11 cellular contexts compared by ENCODE assay signal in the genomic region with DNA sequence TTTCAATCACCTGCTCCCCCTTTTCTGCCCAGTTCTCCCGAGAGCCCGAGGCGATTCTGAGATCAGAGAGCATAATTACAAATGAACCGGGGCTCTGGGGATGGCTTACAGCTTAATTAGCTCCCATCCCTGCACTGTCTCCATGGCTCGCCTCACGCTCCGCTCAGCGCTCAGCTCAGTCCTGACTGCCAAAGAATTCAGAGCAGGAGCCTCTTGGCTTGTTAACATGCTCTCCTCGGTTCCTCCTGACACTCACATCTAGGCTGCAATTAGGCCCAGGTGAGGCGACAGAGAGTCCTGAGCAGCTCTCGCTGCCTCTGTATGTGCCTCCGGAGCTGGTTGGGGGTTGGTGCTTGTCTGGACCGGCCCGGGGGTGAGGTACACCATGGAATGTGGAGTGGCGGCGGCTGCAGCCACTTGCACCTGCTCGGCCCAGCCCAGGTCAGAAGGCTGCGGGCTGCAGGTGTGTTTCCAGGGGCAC.
DNase-seq lines count a peak whose midpoint lies in the region; ATAC-seq, FAIRE-seq and TF ChIP-seq lines count a peak whose summit lies in the region.
"Had no signal": no experiment of that assay in that cellular context is flagged by ENCODE, and none has a peak within 500 bp of the region (broad histone marks: within the 10 kb centered on the region; RNA-seq: fewer than 3 reads in every experiment).

No MANE protein-coding gene starts in this region.

- POLR2A ChIA-PET in activated CD4-positive, alpha-beta T cell treated with anti-CD3 and anti-CD28 coated beads for 36 hours (lab: Charles Lee) = no interaction called here

- DNase-seq in NCI-H187 (lab: John Stamatoyannopoulos, UW) (peak; percentile 37 to 62), SJCRH30 (no peak), keratinocyte (ENCODE audit: low read depth, low spot score) (no peak), small intestine (peak; percentile 43), Right ventricle myocardium inferior (ENCODE audit: missing footprints) (no peak), chondrocyte (ENCODE audit: low spot score) (no peak)
- DNase-seq in activated CD4-positive, alpha-beta T cell treated with anti-CD3 and anti-CD28 coated beads for 36 hours = no peak
- DNase-seq in activated naive CD8-positive, alpha-beta T cell treated with anti-CD3 and anti-CD28 coated beads, Interleukin-2, amount 50 U/mL, for 24 hours = no peak
- DNase-seq: CD4-positive, alpha-beta T cell; GF-D8 had no signal

- H3K4me3 ChIP-seq in SJCRH30 (peak overlapping the region; percentile 43), keratinocyte (ENCODE audit: control insufficient read depth in 2 of 3, extremely low read depth in 1 of 3, insufficient read depth in 2 of 3, low read depth in 1 of 3, low read length in 3 of 3) (no peak overlapping the region), small intestine (ENCODE audit: low read depth in 1 of 2, low read length in 2 of 2) (no peak overlapping the region)

- H3K27ac ChIP-seq in SJCRH30 (peak overlapping the region; percentile 68), keratinocyte (ENCODE audit: control insufficient read depth, insufficient read depth, low read length) (no peak overlapping the region), small intestine (ENCODE audit: low read depth in 1 of 2, low read length in 1 of 2) (no peak overlapping the region)

- H3K36me3 Mint-ChIP-seq in activated CD4-positive, alpha-beta T cell treated with anti-CD3 and anti-CD28 coated beads for 36 hours (ENCODE audit: low read depth) = no peaks in the 10 kb centered on the region
- H3K36me3 Mint-ChIP-seq in chondrocyte (ENCODE audit: low read depth) = no peaks in the 10 kb centered on the region
- H3K36me3 Mint-ChIP-seq in activated naive CD8-positive, alpha-beta T cell treated with anti-CD3 and anti-CD28 coated beads, Interleukin-2, amount 50 U/mL, for 24 hours (ENCODE audit: low read depth) = no peaks in the 10 kb centered on the region

- H3K4me2 ChIP-seq in keratinocyte (ENCODE audit: control insufficient read depth, extremely low read depth, insufficient read depth, low read depth, low read length) = peak overlapping the region; percentile 59

- TF ChIP-seq CTCF in keratinocyte (optimal IDR thresholded peaks at IDR 0.05 in 1 of 3, IDR thresholded peaks at IDR 0.05 in 1 of 3, conservative IDR thresholded peaks at IDR 0.05 in 1 of 3; ENCODE audit: extremely low read depth in 1 of 3, insufficient read depth in 2 of 3, low read length in 3 of 3) (peak in 2 of 3 experiments; percentile 25 to 28), chondrocyte (IDR thresholded peaks at IDR 0.05) (no peak)

- dilution Hi-C loops in keratinocyte (cut with MboI; ENCODE audit: extremely low pct_ligation_motif_present, low sequenced_read_pairs) = no loop called here

- WGBS in small intestine, 3 donors = 6 to 42% (median 27%) methylated on average over 18 of the region's 18 CpGs

- H3K9me3 ChIP-seq in SJCRH30 (replicated peaks) = no peaks in the 10 kb centered on the region; the same call in 1 of the 2 replicates
- no peaks in the 10 kb centered on the region for H3K9me3 ChIP-seq in keratinocyte (ENCODE audit: control insufficient read depth, low read depth, low read length)
- no peaks in the 10 kb centered on the region for H3K9me3 ChIP-seq in small intestine (ENCODE audit: control insufficient read depth, low read depth)

- CTCF ChIA-PET in activated CD4-positive, alpha-beta T cell treated with anti-CD3 and anti-CD28 coated beads for 36 hours (lab: Charles Lee) = interaction anchor here (0.8 to 1.1 kb wide), 2 partner anchors 15 to 204 kb away, joined by 3 to 4 read pairs; no protein-coding TSS in a partner anchor

- H3K79me2 ChIP-seq in keratinocyte (ENCODE audit: control insufficient read depth, insufficient read depth, low read length) = no peaks in the 10 kb centered on the region

- H3K9ac ChIP-seq in keratinocyte (ENCODE audit: control insufficient read depth, extremely low read depth, insufficient read depth, low read length) = peak overlapping the region; percentile 30

- H3K4me1 ChIP-seq in SJCRH30 (peaks cover 37% of the 10 kb centered on the region), keratinocyte (ENCODE audit: control insufficient read depth, extremely low read depth, insufficient read depth, low read length) (peaks cover 31% of the 10 kb centered on the region), small intestine (ENCODE audit: control insufficient read depth in 2 of 2, insufficient read depth in 1 of 2, low read depth in 1 of 2, low read length in 1 of 2) (no peaks in the 10 kb centered on the region)

- no peaks in the 10 kb centered on the region for H3K9me3 Mint-ChIP-seq in activated CD4-positive, alpha-beta T cell treated with anti-CD3 and anti-CD28 coated beads for 36 hours (ENCODE audit: low read depth)
- H3K9me3 Mint-ChIP-seq in chondrocyte (ENCODE audit: low read depth) = no peaks in the 10 kb centered on the region
- H3K9me3 Mint-ChIP-seq in activated naive CD8-positive, alpha-beta T cell treated with anti-CD3 and anti-CD28 coated beads, Interleukin-2, amount 50 U/mL, for 24 hours = no peaks in the 10 kb centered on the region
- H3K9me3 Mint-ChIP-seq: CD4-positive, alpha-beta T cell had no signal

- no peak for ATAC-seq in Right ventricle myocardium inferior
- ATAC-seq in activated CD4-positive, alpha-beta T cell treated with anti-CD3 and anti-CD28 coated beads for 36 hours = no peak
- ATAC-seq in activated naive CD8-positive, alpha-beta T cell treated with anti-CD3 and anti-CD28 coated beads, Interleukin-2, amount 50 U/mL, for 24 hours = no peak
- ATAC-seq: activated CD4-positive, CD25-positive, alpha-beta regulatory T cell treated with anti-CD3 and anti-CD28 coated beads, Interleukin-2, amount 50 U/mL, for 24 hours had no signal

- H2AFZ ChIP-seq in keratinocyte (ENCODE audit: control insufficient read depth, low read length) = peak overlapping the region; percentile 36

- FAIRE-seq in keratinocyte (lab: Jason Lieb, UNC) = peak; percentile 90
- FAIRE-seq in small intestine (lab: Jason Lieb, UNC) = no peak

- H3K9me1 ChIP-seq in keratinocyte (ENCODE audit: control insufficient read depth, extremely low read depth, insufficient read depth, low read length) = no peaks in the 10 kb centered on the region

- no peaks in the 10 kb centered on the region for H3K4me1 Mint-ChIP-seq in activated CD4-positive, alpha-beta T cell treated with anti-CD3 and anti-CD28 coated beads for 36 hours
- H3K4me1 Mint-ChIP-seq in chondrocyte (ENCODE audit: low read depth) = no peaks in the 10 kb centered on the region
- H3K4me1 Mint-ChIP-seq in activated naive CD8-positive, alpha-beta T cell treated with anti-CD3 and anti-CD28 coated beads, Interleukin-2, amount 50 U/mL, for 24 hours = no peaks in the 10 kb centered on the region

- H3K27me3 ChIP-seq in SJCRH30 = no peaks in the 10 kb centered on the region
- H3K27me3 ChIP-seq in keratinocyte (ENCODE audit: control insufficient read depth, extremely low read depth, insufficient read depth, low read length) = no peaks in the 10 kb centered on the region
- H3K27me3 ChIP-seq in small intestine (ENCODE audit: control insufficient read depth in 2 of 2, insufficient read depth in 2 of 2, low read length in 2 of 2) = no peaks in the 10 kb centered on the region

- H3K27ac Mint-ChIP-seq in activated CD4-positive, alpha-beta T cell treated with anti-CD3 and anti-CD28 coated beads for 36 hours = no peak overlapping the region
- no peak overlapping the region for H3K27ac Mint-ChIP-seq in chondrocyte (ENCODE audit: unreplicated experiment)
- H3K27ac Mint-ChIP-seq in activated naive CD8-positive, alpha-beta T cell treated with anti-CD3 and anti-CD28 coated beads, Interleukin-2, amount 50 U/mL, for 24 hours = no peak overlapping the region
- H3K27ac Mint-ChIP-seq: CD4-positive, alpha-beta T cell had no signal

- no peaks in the 10 kb centered on the region for H3K36me3 ChIP-seq in SJCRH30
- no peaks in the 10 kb centered on the region for H3K36me3 ChIP-seq in keratinocyte (ENCODE audit: control insufficient read depth in 2 of 2, extremely low read depth in 1 of 2, insufficient read depth in 2 of 2, low read length in 2 of 2)
- H3K36me3 ChIP-seq in small intestine (ENCODE audit: control insufficient read depth in 2 of 2, insufficient read depth in 2 of 2, low read length in 2 of 2) = no peaks in the 10 kb centered on the region

- no peak overlapping the region for H3K4me3 Mint-ChIP-seq in activated CD4-positive, alpha-beta T cell treated with anti-CD3 and anti-CD28 coated beads for 36 hours
- H3K4me3 Mint-ChIP-seq in chondrocyte (ENCODE audit: unreplicated experiment) = no peak overlapping the region
- no peak overlapping the region for H3K4me3 Mint-ChIP-seq in activated naive CD8-positive, alpha-beta T cell treated with anti-CD3 and anti-CD28 coated beads, Interleukin-2, amount 50 U/mL, for 24 hours
- H3K4me3 Mint-ChIP-seq: CD4-positive, alpha-beta T cell had no signal

- H3K27me3 Mint-ChIP-seq in activated CD4-positive, alpha-beta T cell treated with anti-CD3 and anti-CD28 coated beads for 36 hours = peaks cover 12% of the 10 kb centered on the region
- peaks cover 6% of the 10 kb centered on the region for H3K27me3 Mint-ChIP-seq in chondrocyte (ENCODE audit: low read depth)
- H3K27me3 Mint-ChIP-seq in activated naive CD8-positive, alpha-beta T cell treated with anti-CD3 and anti-CD28 coated beads, Interleukin-2, amount 50 U/mL, for 24 hours = peaks cover 6% of the 10 kb centered on the region

- intact Hi-C loops in Right ventricle myocardium inferior (cut with DNase I) = no loop called here
- intact Hi-C loops in activated CD4-positive, alpha-beta T cell treated with anti-CD3 and anti-CD28 coated beads for 36 hours (cut with DNase I, micrococcal nuclease) = no loop called here

- no peaks in the 10 kb centered on the region for H4K20me1 ChIP-seq in keratinocyte (ENCODE audit: control insufficient read depth, extremely low read depth, insufficient read depth, low read length)

Comparison
In these comparisons a context has a peak if more than half of its experiments do, and no peak if none do; other contexts are left out.
1. DNase-seq: peak in NCI-H187 (2 of 2) and small intestine (single experiment); none in SJCRH30 (0 of 2), keratinocyte (single experiment), Right ventricle myocardium inferior (single experiment), activated CD4-positive, alpha-beta T cell treated with anti-CD3 and anti-CD28 coated beads for 36 hours (single experiment), chondrocyte (single experiment) and activated naive CD8-positive, alpha-beta T cell treated with anti-CD3 and anti-CD28 coated beads, Interleukin-2, amount 50 U/mL, for 24 hours (single experiment).